Comparison of ENCODE assay signal across 8 cellular contexts in genomic region chr11:36288442-36289225, GRCh38. TPM values are rescaled to one million over a fixed set of nuclear protein-coding genes. Genes with fewer than 3 reads are reported as not detected.
DNase-seq lines count a peak whose midpoint lies in the region; ATAC-seq and TF ChIP-seq lines count a peak whose summit lies in the region.

No MANE protein-coding gene starts in this region.

- H3K23ac ChIP-seq in trophoblast cell (ENCODE audit: low read length), result no peak overlapping the region

- no peak overlapping the region for H4K12ac ChIP-seq in trophoblast cell (ENCODE audit: low read depth, low read length)

- H3K79me1 ChIP-seq in trophoblast cell (ENCODE audit: low read length), result no peaks in the 10 kb centered on the region

- H4K91ac ChIP-seq in trophoblast cell (ENCODE audit: low read depth, low read length), result no peak overlapping the region

- no peaks in the 10 kb centered on the region for H3K36me3 ChIP-seq in esophagus squamous epithelium
- no peaks in the 10 kb centered on the region for H3K36me3 ChIP-seq in trophoblast cell (ENCODE audit: control insufficient read depth in 1 of 2, insufficient read depth in 2 of 2, low read length in 2 of 2)

- H2BK12ac ChIP-seq in trophoblast cell (ENCODE audit: low read length), result no peak overlapping the region

- H3K9me3 ChIP-seq in esophagus squamous epithelium (no peaks in the 10 kb centered on the region), trophoblast cell (ENCODE audit: insufficient read depth, low read depth, low read length) (no peaks in the 10 kb centered on the region)

- peak overlapping the region; percentile 96 for H3K4me2 ChIP-seq in trophoblast cell (ENCODE audit: low read length)

- 33 to 46% methylated on average over 23 to 30 of the region's 31 CpGs for WGBS in esophagus squamous epithelium, 2 donors
- WGBS in trophoblast cell (ENCODE audit: extremely low coverage, insufficient coverage, insufficient read length), result no CpG with 5 or more reads among the region's 31 CpGs

- H3K79me2 ChIP-seq in trophoblast cell (ENCODE audit: control insufficient read depth, insufficient read depth, low read length, poor library complexity), result no peaks in the 10 kb centered on the region

- no peak for ATAC-seq in GM18909 (IDR thresholded peaks at IDR 0.05; ENCODE audit: poor library complexity, unreplicated experiment)
- ATAC-seq in GM18505 (IDR thresholded peaks at IDR 0.05; ENCODE audit: unreplicated experiment), result no peak

- H3K27ac ChIP-seq in esophagus squamous epithelium (peak overlapping the region; percentile 60 to 74 (median 67)), trophoblast cell (ENCODE audit: low read depth, low read length) (no peak overlapping the region)

- intact Hi-C loops in esophagus squamous epithelium (cut with DNase I), result no loop called here

- H3K27me3 ChIP-seq in esophagus squamous epithelium (no peaks in the 10 kb centered on the region), trophoblast cell (ENCODE audit: insufficient read depth, low read length) (no peaks in the 10 kb centered on the region)

- H4K8ac ChIP-seq in trophoblast cell (ENCODE audit: low read depth, low read length), result peak overlapping the region; percentile 77

- in situ Hi-C loops in SK-MEL-5 (cut with HindIII; ENCODE audit: low pct_unique_long_range_greater_than_20kb, low sequenced_read_pairs), result no loop called here

- H3K9ac ChIP-seq in trophoblast cell (ENCODE audit: low read length), result peak overlapping the region; percentile 81

- H3K4ac ChIP-seq in trophoblast cell (ENCODE audit: low read depth, low read length), result no peak overlapping the region

- H3K18ac ChIP-seq in trophoblast cell (ENCODE audit: low read length), result no peak overlapping the region

- H3K4me3 ChIP-seq in esophagus squamous epithelium (peak overlapping the region; percentile 51 to 85 (median 68)), trophoblast cell (ENCODE audit: low read depth, low read length) (peak overlapping the region; percentile 81)

- H2BK5ac ChIP-seq in trophoblast cell (ENCODE audit: low read depth, low read length, poor library complexity), result no peak overlapping the region

- H2AK5ac ChIP-seq in trophoblast cell (ENCODE audit: low read length), result no peak overlapping the region

- H3K14ac ChIP-seq in trophoblast cell (ENCODE audit: low read length), result peak overlapping the region; percentile 29

- H3K4me1 ChIP-seq in esophagus squamous epithelium (peaks cover 3 to 21% (median 12%) of the 10 kb centered on the region in 3 donors), trophoblast cell (ENCODE audit: control insufficient read depth in 1 of 2, insufficient read depth in 2 of 2, low read length in 2 of 2) (peaks cover 0 to 2% of the 10 kb centered on the region in 2 experiments)

- TF ChIP-seq POLR2A in esophagus squamous epithelium (IDR thresholded peaks at IDR 0.05), result no peak
- TF ChIP-seq POLR2A in GM18505 (IDR thresholded peaks at IDR 0.05; ENCODE audit: borderline replicate concordance, extremely low read depth, insufficient read depth, insufficient read length), result no peak

- H2BK120ac ChIP-seq in trophoblast cell (ENCODE audit: insufficient read depth, low read length, poor library complexity), result no peak overlapping the region

- peak overlapping the region; percentile 67 for H2AFZ ChIP-seq in trophoblast cell (ENCODE audit: insufficient read depth, low read length, poor library complexity)

- no peak for TF ChIP-seq CTCF in esophagus squamous epithelium (IDR thresholded peaks at IDR 0.05)

- DNase-seq in DMS79 treated with DMSO at 0.1 percent for 48 hours (lab: John Stamatoyannopoulos, UW), result peak; percentile 32
- DNase-seq in DMS79 (lab: John Stamatoyannopoulos, UW), result no peak
- peak; percentile 20 for DNase-seq in SK-MEL-5 (ENCODE audit: low read depth, low spot score)
- no peak for DNase-seq in esophagus squamous epithelium (lab: John Stamatoyannopoulos, UW)
- peak in 1 of 2 donors; percentile 45 for DNase-seq in trophoblast cell
- DNase-seq in effector CD4-positive, alpha-beta T cell, result no peak

RNA-seq across cellular contexts. Expression of gene COMMD9, which starts 0.6 kb away (rescaled TPM):
- total RNA-seq in SK-MEL-5 (2014; rRNA removed; shearing (Covaris generic)), result 111 and 124 TPM in 2 replicates
- polyA plus RNA-seq in SK-MEL-5 (2015; cell fraction: cytosol; rRNA removed), result 86.2 and 88.4 TPM in 2 replicates
- 64.1 and 85.6 TPM in 2 replicates for polyA plus RNA-seq in SK-MEL-5 (2015; cell fraction: nucleus; rRNA removed)
- total RNA-seq in esophagus squamous epithelium, result 10 to 100 TPM; 25.9 to 37.9 (median 37.1) TPM
- 55.0 and 60.3 TPM in 2 replicates for polyA plus RNA-seq in trophoblast cell (2013)

RNA-seq across cellular contexts. Expression of gene PRR5L, which starts 7.5 kb away (rescaled TPM):
- 3.2 and 6.5 TPM in 2 replicates for total RNA-seq in SK-MEL-5 (2014; rRNA removed; shearing (Covaris generic))
- polyA plus RNA-seq in SK-MEL-5 (2015; cell fraction: cytosol; rRNA removed), result 1.6 and 2.1 TPM in 2 replicates
- 3.0 and 3.6 TPM in 2 replicates for polyA plus RNA-seq in SK-MEL-5 (2015; cell fraction: nucleus; rRNA removed)
- 1 to 10 TPM; 1.4 to 5.7 (median 1.8) TPM for total RNA-seq in esophagus squamous epithelium
- 12.3 and 14.1 TPM in 2 replicates for polyA plus RNA-seq in trophoblast cell (2013)

Comparison
In these comparisons a context has a peak if more than half of its experiments do, and no peak if none do; other contexts are left out.
1. DNase-seq: peak in DMS79 treated with DMSO at 0.1 percent for 48 hours (single experiment) and SK-MEL-5 (single experiment); none in DMS79 (single experiment), esophagus squamous epithelium (single experiment) and effector CD4-positive, alpha-beta T cell (single experiment).